ENCODE assay signal across 8 cellular contexts in genomic region chr11:32340181-32340580, GRCh38.
"Had no signal": no experiment of that assay in that cellular context is flagged by ENCODE, and none has a peak within 500 bp of the region (broad histone marks: within the 10 kb centered on the region; RNA-seq: fewer than 3 reads in every experiment).

No MANE protein-coding gene starts in this region.

- H3K4me1 Mint-ChIP-seq: GM23338, H9 had no signal

- FAIRE-seq: H1, H54, HepG2 had no signal

- H3K27ac Mint-ChIP-seq: GM23338, H9, IgD-negative memory B cell had no signal

- H3K4me2 ChIP-seq: GM23338 had no signal

- DNase-seq: H9, HCEC 1CT, KBM-7 had no signal

- H3K4me3 ChIP-seq: GM23338 had no signal

- H3K4me3 Mint-ChIP-seq: GM23338, H9, IgD-negative memory B cell had no signal

- ATAC-seq: GM23338, HepG2 had no signal
